11 cellular contexts compared by ENCODE assay signal in the genomic region with DNA sequence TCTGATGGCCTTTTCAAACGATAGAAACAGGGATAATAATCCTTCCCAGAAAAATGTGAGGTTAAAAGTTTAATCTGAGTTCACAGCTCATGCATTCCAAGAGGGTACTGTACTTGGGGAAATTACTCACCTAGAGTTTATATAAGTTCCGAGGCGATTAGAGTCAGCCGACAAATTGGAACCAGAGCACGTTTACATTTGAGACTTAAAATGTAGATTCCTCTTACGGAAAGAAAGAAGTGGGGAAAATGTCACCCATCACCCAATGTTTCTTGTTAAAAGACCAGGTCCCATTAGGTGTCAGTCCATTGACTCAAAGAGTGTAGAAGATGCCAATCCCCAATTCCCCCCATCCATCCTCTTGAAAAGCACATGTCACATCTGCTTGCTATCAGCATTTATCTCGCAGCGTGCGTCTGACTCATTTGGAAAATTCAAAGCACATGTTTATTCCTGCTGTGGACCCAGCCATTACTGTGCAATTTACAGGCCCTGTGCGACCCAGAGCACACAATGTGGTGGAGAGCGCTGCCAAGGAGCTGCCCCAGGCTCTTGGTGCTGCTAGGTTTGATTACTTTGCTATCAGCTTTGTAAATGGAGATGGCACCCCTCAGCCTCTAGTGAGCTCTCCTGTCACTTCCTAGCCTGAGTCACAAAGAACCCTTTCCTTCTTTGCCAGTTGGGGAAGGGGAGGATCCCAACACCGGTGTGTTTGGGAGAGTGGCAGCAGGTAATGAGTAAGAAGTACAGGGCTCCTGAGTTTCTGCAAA.
A peak's percentile ranks its signal among the peaks of the same experiment; 100 is the strongest.
DNase-seq lines count a peak whose midpoint lies in the region; ATAC-seq, FAIRE-seq and TF ChIP-seq lines count a peak whose summit lies in the region.
"Had no signal": no experiment of that assay in that cellular context is flagged by ENCODE, and none has a peak within 500 bp of the region (broad histone marks: within the 10 kb centered on the region; RNA-seq: fewer than 3 reads in every experiment).

No MANE protein-coding gene starts in this region.

- TF ChIP-seq POLR2A in K562 (conservative IDR thresholded peaks at IDR 0.05), result no peak

- POLR2A ChIA-PET in K562 (lab: Yijun Ruan, JAX), result no interaction called here

- no peaks in the 10 kb centered on the region for H3K79me2 ChIP-seq in K562 (ENCODE audit: control insufficient read depth, insufficient read depth, low read length)
- H3K79me2 ChIP-seq in keratinocyte (ENCODE audit: control insufficient read depth, insufficient read depth, low read length), result no peaks in the 10 kb centered on the region

- no peak overlapping the region for H3K4me3 ChIP-seq in K562
- no peak overlapping the region for H3K4me3 ChIP-seq in keratinocyte (ENCODE audit: control insufficient read depth in 2 of 3, extremely low read depth in 1 of 3, insufficient read depth in 2 of 3, low read depth in 1 of 3, low read length in 3 of 3)

- CTCF ChIA-PET in K562 (lab: Yijun Ruan, JAX; ENCODE audit: low intra/inter-chr PET ratio), result no interaction called here

- peak; percentile 42 for DNase-seq in DMS 273 (lab: John Stamatoyannopoulos, UW; ENCODE audit: unreplicated experiment)
- no peak for DNase-seq in DMS 273 treated with DMSO at 0.1 percent for 48 hours (lab: John Stamatoyannopoulos, UW)
- no peak for DNase-seq in K562 (ENCODE audit: extremely low read depth in 1 of 4, low spot score in 3 of 4)
- DNase-seq in keratinocyte (ENCODE audit: low read depth, low spot score), result no peak
- DNase-seq in urothelium cell line (ENCODE audit: low spot score), result no peak
- DNase-seq in RKO (ENCODE audit: low spot score), result no peak
- DNase-seq in stimulated activated CD8-positive, alpha-beta memory T cell treated with anti-CD3 and anti-CD28 coated beads, Interleukin-4, amount 100 ng/mL, for 48 hours, result no peak
- no peak for DNase-seq in stimulated activated CD4-positive, alpha-beta T cell treated with anti-CD3 and anti-CD28 coated beads, Interleukin-12 subunit alpha, Interleukin-12 subunit beta, amount 100 ng/mL, for 4 hours
- DNase-seq: 8988T, T-helper 9 cell had no signal

- dilution Hi-C loops in keratinocyte (cut with MboI; ENCODE audit: extremely low pct_ligation_motif_present, low sequenced_read_pairs), result no loop called here

- H3K9me1 ChIP-seq in K562 (ENCODE audit: control insufficient read depth, insufficient read depth, low read length) (no peaks in the 10 kb centered on the region), keratinocyte (ENCODE audit: control insufficient read depth, extremely low read depth, insufficient read depth, low read length) (no peaks in the 10 kb centered on the region)

- FAIRE-seq in K562 (lab: Jason Lieb, UNC) (no peak), keratinocyte (lab: Jason Lieb, UNC) (peak; percentile 13), urothelium cell line (lab: Jason Lieb, UNC) (peak; percentile 9)

- intact Hi-C loops in K562 (cut with micrococcal nuclease), result no loop called here

- H4K20me1 ChIP-seq in K562 (replicated peaks; ENCODE audit: control insufficient read depth, insufficient read depth, low read length) (no peaks in the 10 kb centered on the region), keratinocyte (ENCODE audit: control insufficient read depth, extremely low read depth, insufficient read depth, low read length) (no peaks in the 10 kb centered on the region)

- no peaks in the 10 kb centered on the region for H3K36me3 ChIP-seq in K562 (ENCODE audit: control insufficient read depth, insufficient read depth, low read length)
- no peaks in the 10 kb centered on the region for H3K36me3 ChIP-seq in keratinocyte (ENCODE audit: control insufficient read depth in 2 of 2, extremely low read depth in 1 of 2, insufficient read depth in 2 of 2, low read length in 2 of 2)

- H3K4me1 ChIP-seq in K562 (replicated peaks in 1 of 2; ENCODE audit: control insufficient read depth in 2 of 2, insufficient read depth in 2 of 2, low read length in 2 of 2) (no peaks in the 10 kb centered on the region), keratinocyte (ENCODE audit: control insufficient read depth, extremely low read depth, insufficient read depth, low read length) (peaks cover 11% of the 10 kb centered on the region)

- TF ChIP-seq EP300 in K562 (IDR thresholded peaks at IDR 0.05; ENCODE audit: low read length), result no peak

- WGBS in K562 (ENCODE audit: insufficient coverage, low coverage, missing lambda C conversion rate), result 2% methylated on average over 12 of the region's 12 CpGs

- H3K4me2 ChIP-seq in K562 (ENCODE audit: insufficient read depth, low read length) (no peak overlapping the region), keratinocyte (ENCODE audit: control insufficient read depth, extremely low read depth, insufficient read depth, low read depth, low read length) (no peak overlapping the region)

- H3K27me3 ChIP-seq in K562 (ENCODE audit: control insufficient read depth in 2 of 2, insufficient read depth in 2 of 2, low read length in 2 of 2) (peaks cover 21 to 27% of the 10 kb centered on the region in 2 experiments; a peak in 4 of 5 replicates), keratinocyte (ENCODE audit: control insufficient read depth, extremely low read depth, insufficient read depth, low read length) (no peaks in the 10 kb centered on the region)

- TF ChIP-seq CTCF in K562 (IDR thresholded peaks at IDR 0.05 in 2 of 3, conservative IDR thresholded peaks at IDR 0.05 in 1 of 3; ENCODE audit: insufficient read depth in 2 of 3, low read depth in 1 of 3, low read length in 3 of 3) (no peak), keratinocyte (optimal IDR thresholded peaks at IDR 0.05 in 1 of 3, IDR thresholded peaks at IDR 0.05 in 1 of 3, conservative IDR thresholded peaks at IDR 0.05 in 1 of 3; ENCODE audit: extremely low read depth in 1 of 3, insufficient read depth in 2 of 3, low read length in 3 of 3) (no peak)

- no peak for ATAC-seq in K562

- in situ Hi-C loops in K562 (cut with MboI), result no loop called here

- no peaks in the 10 kb centered on the region for H3K9me3 ChIP-seq in K562 (replicated peaks; ENCODE audit: control insufficient read depth, insufficient read depth, low read depth, low read length)
- H3K9me3 ChIP-seq in keratinocyte (ENCODE audit: control insufficient read depth, low read depth, low read length), result no peaks in the 10 kb centered on the region

- TF ChIP-seq RAD21 in K562 (CRISPR knock-in tag; conservative IDR thresholded peaks at IDR 0.05 in 1 of 2, IDR thresholded peaks at IDR 0.05 in 1 of 2), result no peak

- H2AFZ ChIP-seq in K562 (ENCODE audit: low read depth, low read length) (no peak overlapping the region), keratinocyte (ENCODE audit: control insufficient read depth, low read length) (peak overlapping the region; percentile 16)

- BruUV-seq in K562 (replicated peaks; lab: Mats Ljungman, UMichigan), result no TSS peak

- H3K27ac ChIP-seq in K562 (ENCODE audit: extremely low read depth, low read depth, low read length), result no peak overlapping the region
- H3K27ac ChIP-seq in keratinocyte (ENCODE audit: control insufficient read depth, insufficient read depth, low read length), result no peak overlapping the region
- H3K27ac ChIP-seq: epithelial cell of prostate had no signal

- no peak overlapping the region for H3K9ac ChIP-seq in K562 (ENCODE audit: insufficient read depth in 1 of 2, low read depth in 2 of 2, low read length in 2 of 2)
- no peak overlapping the region for H3K9ac ChIP-seq in keratinocyte (ENCODE audit: control insufficient read depth, extremely low read depth, insufficient read depth, low read length)

TF ChIP-seq in K562, 482 proteins besides CTCF, POLR2A, EP300 and RAD21 (continues in another document):
- TF ChIP-seq CREB1 (IDR thresholded peaks at IDR 0.05), result no peak
- TF ChIP-seq CREB1 (CRISPR knock-in tag; IDR thresholded peaks at IDR 0.05), result peak; percentile 25; the same call in 1 of the 2 replicates
